In the genomic region with DNA sequence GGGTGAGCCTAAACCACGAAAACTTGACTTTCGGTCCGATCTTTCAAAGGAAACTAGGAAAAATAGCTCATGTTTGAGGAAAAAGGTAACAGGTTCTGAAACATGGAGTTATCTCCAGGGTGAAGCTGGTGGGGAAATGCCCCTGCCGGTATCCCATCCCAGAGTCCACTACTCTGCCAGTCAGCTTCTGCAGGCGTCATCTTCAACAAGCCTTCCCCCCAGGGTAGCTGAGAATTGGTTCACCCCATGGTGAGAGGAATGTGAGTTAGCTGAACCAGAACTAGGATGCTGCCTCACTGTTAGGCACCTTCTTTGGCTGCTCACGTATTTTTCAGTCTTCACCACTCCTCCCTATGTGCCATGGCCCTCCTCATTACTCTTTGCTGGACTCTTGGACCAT, we compare ENCODE assay signal across 9 cellular contexts. TPM values are rescaled to one million over a fixed set of nuclear protein-coding genes. Genes with fewer than 3 reads are reported as not detected.
DNase-seq lines count a peak whose midpoint lies in the region; ATAC-seq and TF ChIP-seq lines count a peak whose summit lies in the region.
"Had no signal": no experiment of that assay in that cellular context is flagged by ENCODE, and none has a peak within 500 bp of the region (broad histone marks: within the 10 kb centered on the region; RNA-seq: fewer than 3 reads in every experiment).

No MANE protein-coding gene starts in this region.

- no peak overlapping the region for H3K27ac Mint-ChIP-seq in activated naive CD4-positive, alpha-beta T cell treated with anti-CD3 and anti-CD28 coated beads, Interleukin-2, amount 50 U/mL, for 24 hours
- H3K27ac Mint-ChIP-seq in WTC11 = peak overlapping the region; percentile 35; the same call in 1 of the 2 replicates

- peak overlapping the region; percentile 83 for H3K4me2 ChIP-seq in hepatocyte

- intact Hi-C loops in left cardiac atrium (cut with DNase I) = loop anchor here in 1 of 2 donors (5.0 kb wide), 1 partner anchor 60 kb away; no protein-coding TSS in a partner anchor

- H3K4me3 Mint-ChIP-seq in activated naive CD4-positive, alpha-beta T cell treated with anti-CD3 and anti-CD28 coated beads, Interleukin-2, amount 50 U/mL, for 24 hours = peak overlapping the region; percentile 95
- H3K4me3 Mint-ChIP-seq in WTC11 = peak overlapping the region; percentile 96

- no peak for TF ChIP-seq CTCF in WTC11 (IDR thresholded peaks at IDR 0.05)
- no peak for TF ChIP-seq CTCF in hepatocyte (IDR thresholded peaks at IDR 0.05; ENCODE audit: poor library complexity)

- CTCF ChIA-PET in WTC11 (lab: Charles Lee) = interaction anchor here (1.1 to 1.2 kb wide), 2 partner anchors 174 to 230 kb away, joined by 3 to 4 read pairs; no protein-coding TSS in a partner anchor

- H3K9me2 ChIP-seq in hepatocyte (replicated peaks; ENCODE audit: insufficient read depth) = no peaks in the 10 kb centered on the region

- 89% methylated on average over 6 of the region's 6 CpGs for WGBS in hepatocyte (ENCODE audit: low lambda C conversion rate, missing lambda C conversion rate)

- H3K9me3 ChIP-seq in hepatocyte (ENCODE audit: low read depth) (no peaks in the 10 kb centered on the region), stomach smooth muscle (ENCODE audit: control insufficient read depth in 2 of 2, low read length in 2 of 2) (no peaks in the 10 kb centered on the region)
- H3K9me3 ChIP-seq: heart left ventricle had no signal

- POLR2A ChIA-PET in WTC11 (lab: Charles Lee) = no interaction called here

- no peak for DNase-seq in activated naive CD4-positive, alpha-beta T cell treated with Interleukin-2 at 50 U/mL for 16 hours
- DNase-seq in WTC11 (ENCODE audit: low spot score) = no peak
- no peak for DNase-seq in hepatocyte (ENCODE audit: low spot score)
- no peak for DNase-seq in left cardiac atrium
- DNase-seq: heart left ventricle had no signal

- H3K36me3 Mint-ChIP-seq in activated naive CD4-positive, alpha-beta T cell treated with anti-CD3 and anti-CD28 coated beads, Interleukin-2, amount 50 U/mL, for 24 hours = peaks cover 1% of the 10 kb centered on the region
- H3K36me3 Mint-ChIP-seq in WTC11 = no peaks in the 10 kb centered on the region

- H3K4me1 ChIP-seq in hepatocyte (ENCODE audit: insufficient read depth) (peaks cover 31% of the 10 kb centered on the region), stomach smooth muscle (ENCODE audit: control insufficient read depth, insufficient read depth, low read length) (peaks cover 21% of the 10 kb centered on the region)

- H3K4me1 Mint-ChIP-seq in activated naive CD4-positive, alpha-beta T cell treated with anti-CD3 and anti-CD28 coated beads, Interleukin-2, amount 50 U/mL, for 24 hours = peaks cover 57% of the 10 kb centered on the region
- H3K4me1 Mint-ChIP-seq in WTC11 = peaks cover 46% of the 10 kb centered on the region

- no peaks in the 10 kb centered on the region for H3K27me3 ChIP-seq in hepatocyte
- H3K27me3 ChIP-seq in stomach smooth muscle (ENCODE audit: control insufficient read depth in 1 of 2, insufficient read depth in 2 of 2, low read length in 2 of 2) = no peaks in the 10 kb centered on the region
- H3K27me3 ChIP-seq: heart left ventricle had no signal

- peaks cover 60% of the 10 kb centered on the region for H3K79me2 ChIP-seq in hepatocyte

- no peak for ATAC-seq in WTC11
- ATAC-seq in activated CD4-positive, CD25-positive, alpha-beta regulatory T cell treated with anti-CD3 and anti-CD28 coated beads, Interleukin-2, amount 50 U/mL, for 24 hours = no peak
- no peak for ATAC-seq in GM18498 (IDR thresholded peaks at IDR 0.05; ENCODE audit: unreplicated experiment)
- ATAC-seq in left cardiac atrium = no peak
- ATAC-seq: heart left ventricle had no signal

- H4K20me1 ChIP-seq in hepatocyte (ENCODE audit: insufficient read depth, poor library complexity, severe bottlenecking) = peaks cover 6% of the 10 kb centered on the region

- no peaks in the 10 kb centered on the region for H3K27me3 Mint-ChIP-seq in activated naive CD4-positive, alpha-beta T cell treated with anti-CD3 and anti-CD28 coated beads, Interleukin-2, amount 50 U/mL, for 24 hours
- peaks cover 3% of the 10 kb centered on the region; the same call in 1 of the 2 replicates for H3K27me3 Mint-ChIP-seq in WTC11 (ENCODE audit: low read depth)

- peak overlapping the region; percentile 82 for H2AFZ ChIP-seq in hepatocyte

- no peak overlapping the region for H3K9ac ChIP-seq in stomach smooth muscle (ENCODE audit: low read length in 2 of 2)

- H3K27ac ChIP-seq in hepatocyte = no peak overlapping the region
- no peak overlapping the region for H3K27ac ChIP-seq in stomach smooth muscle (ENCODE audit: low read length)

- no peaks in the 10 kb centered on the region for H3K9me3 Mint-ChIP-seq in activated naive CD4-positive, alpha-beta T cell treated with anti-CD3 and anti-CD28 coated beads, Interleukin-2, amount 50 U/mL, for 24 hours
- no peaks in the 10 kb centered on the region for H3K9me3 Mint-ChIP-seq in WTC11

- no peaks in the 10 kb centered on the region for H3K36me3 ChIP-seq in hepatocyte (replicated peaks; ENCODE audit: insufficient read depth, low read depth)
- peaks cover 0 to 2% of the 10 kb centered on the region in 2 donors for H3K36me3 ChIP-seq in stomach smooth muscle (ENCODE audit: control insufficient read depth in 2 of 2, insufficient read depth in 2 of 2, low read length in 2 of 2)

- peak overlapping the region; percentile 69 for H3K4me3 ChIP-seq in hepatocyte
- peak overlapping the region; percentile 89 to 96 for H3K4me3 ChIP-seq in stomach smooth muscle (ENCODE audit: low read length in 2 of 2)

TF ChIP-seq in WTC11, 78 proteins besides CTCF, POLR2A, EP300 and RAD21 (continues in another document):
- TF ChIP-seq NR1H2 (CRISPR knock-in tag; IDR thresholded peaks at IDR 0.05) (no peak), JUN (CRISPR knock-in tag; IDR thresholded peaks at IDR 0.05) (no peak)
- TF ChIP-seq, protein P1, sequence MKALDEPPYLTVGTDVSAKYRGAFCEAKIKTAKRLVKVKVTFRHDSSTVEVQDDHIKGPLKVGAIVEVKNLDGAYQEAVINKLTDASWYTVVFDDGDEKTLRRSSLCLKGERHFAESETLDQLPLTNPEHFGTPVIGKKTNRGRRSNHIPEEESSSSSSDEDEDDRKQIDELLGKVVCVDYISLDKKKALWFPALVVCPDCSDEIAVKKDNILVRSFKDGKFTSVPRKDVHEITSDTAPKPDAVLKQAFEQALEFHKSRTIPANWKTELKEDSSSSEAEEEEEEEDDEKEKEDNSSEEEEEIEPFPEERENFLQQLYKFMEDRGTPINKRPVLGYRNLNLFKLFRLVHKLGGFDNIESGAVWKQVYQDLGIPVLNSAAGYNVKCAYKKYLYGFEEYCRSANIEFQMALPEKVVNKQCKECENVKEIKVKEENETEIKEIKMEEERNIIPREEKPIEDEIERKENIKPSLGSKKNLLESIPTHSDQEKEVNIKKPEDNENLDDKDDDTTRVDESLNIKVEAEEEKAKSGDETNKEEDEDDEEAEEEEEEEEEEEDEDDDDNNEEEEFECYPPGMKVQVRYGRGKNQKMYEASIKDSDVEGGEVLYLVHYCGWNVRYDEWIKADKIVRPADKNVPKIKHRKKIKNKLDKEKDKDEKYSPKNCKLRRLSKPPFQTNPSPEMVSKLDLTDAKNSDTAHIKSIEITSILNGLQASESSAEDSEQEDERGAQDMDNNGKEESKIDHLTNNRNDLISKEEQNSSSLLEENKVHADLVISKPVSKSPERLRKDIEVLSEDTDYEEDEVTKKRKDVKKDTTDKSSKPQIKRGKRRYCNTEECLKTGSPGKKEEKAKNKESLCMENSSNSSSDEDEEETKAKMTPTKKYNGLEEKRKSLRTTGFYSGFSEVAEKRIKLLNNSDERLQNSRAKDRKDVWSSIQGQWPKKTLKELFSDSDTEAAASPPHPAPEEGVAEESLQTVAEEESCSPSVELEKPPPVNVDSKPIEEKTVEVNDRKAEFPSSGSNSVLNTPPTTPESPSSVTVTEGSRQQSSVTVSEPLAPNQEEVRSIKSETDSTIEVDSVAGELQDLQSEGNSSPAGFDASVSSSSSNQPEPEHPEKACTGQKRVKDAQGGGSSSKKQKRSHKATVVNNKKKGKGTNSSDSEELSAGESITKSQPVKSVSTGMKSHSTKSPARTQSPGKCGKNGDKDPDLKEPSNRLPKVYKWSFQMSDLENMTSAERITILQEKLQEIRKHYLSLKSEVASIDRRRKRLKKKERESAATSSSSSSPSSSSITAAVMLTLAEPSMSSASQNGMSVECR (CRISPR knock-in tag; IDR thresholded peaks at IDR 0.05; ENCODE audit: borderline replicate concordance) = no peak
- TF ChIP-seq, protein P2, sequence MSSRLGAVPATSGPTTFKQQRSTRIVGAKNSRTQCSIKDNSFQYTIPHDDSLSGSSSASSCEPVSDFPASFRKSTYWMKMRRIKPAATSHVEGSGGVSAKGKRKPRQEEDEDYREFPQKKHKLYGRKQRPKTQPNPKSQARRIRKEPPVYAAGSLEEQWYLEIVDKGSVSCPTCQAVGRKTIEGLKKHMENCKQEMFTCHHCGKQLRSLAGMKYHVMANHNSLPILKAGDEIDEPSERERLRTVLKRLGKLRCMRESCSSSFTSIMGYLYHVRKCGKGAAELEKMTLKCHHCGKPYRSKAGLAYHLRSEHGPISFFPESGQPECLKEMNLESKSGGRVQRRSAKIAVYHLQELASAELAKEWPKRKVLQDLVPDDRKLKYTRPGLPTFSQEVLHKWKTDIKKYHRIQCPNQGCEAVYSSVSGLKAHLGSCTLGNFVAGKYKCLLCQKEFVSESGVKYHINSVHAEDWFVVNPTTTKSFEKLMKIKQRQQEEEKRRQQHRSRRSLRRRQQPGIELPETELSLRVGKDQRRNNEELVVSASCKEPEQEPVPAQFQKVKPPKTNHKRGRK (CRISPR knock-in tag; IDR thresholded peaks at IDR 0.05; ENCODE audit: borderline replicate concordance) = no peak
- TF ChIP-seq, protein P3, sequence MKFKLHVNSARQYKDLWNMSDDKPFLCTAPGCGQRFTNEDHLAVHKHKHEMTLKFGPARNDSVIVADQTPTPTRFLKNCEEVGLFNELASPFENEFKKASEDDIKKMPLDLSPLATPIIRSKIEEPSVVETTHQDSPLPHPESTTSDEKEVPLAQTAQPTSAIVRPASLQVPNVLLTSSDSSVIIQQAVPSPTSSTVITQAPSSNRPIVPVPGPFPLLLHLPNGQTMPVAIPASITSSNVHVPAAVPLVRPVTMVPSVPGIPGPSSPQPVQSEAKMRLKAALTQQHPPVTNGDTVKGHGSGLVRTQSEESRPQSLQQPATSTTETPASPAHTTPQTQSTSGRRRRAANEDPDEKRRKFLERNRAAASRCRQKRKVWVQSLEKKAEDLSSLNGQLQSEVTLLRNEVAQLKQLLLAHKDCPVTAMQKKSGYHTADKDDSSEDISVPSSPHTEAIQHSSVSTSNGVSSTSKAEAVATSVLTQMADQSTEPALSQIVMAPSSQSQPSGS (CRISPR knock-in tag; IDR thresholded peaks at IDR 0.05; ENCODE audit: borderline replicate concordance, low read depth) = no peak

RNA-seq across cellular contexts. Expression of a gene that starts 1.1 kb away (rescaled TPM):
- total RNA-seq in WTC11 (2021) (7.0 to 8.1 TPM (median 7.7 TPM) in 3 replicates), hepatocyte (2.3 and 6.0 TPM in 2 replicates), left cardiac atrium (1 to 10 TPM in 1 of 2 donors, under 1 TPM in 1; 0.99 to 2.1 TPM)
- polyA plus RNA-seq in hepatocyte = 0.36 and 1.9 TPM in 2 replicates

RNA-seq across cellular contexts. Expression of a gene that starts 1.3 kb away (rescaled TPM):
- total RNA-seq in WTC11 (2021) = 26.9 to 27.6 TPM (median 27.4 TPM) in 3 replicates
- 51.5 and 62.6 TPM in 2 replicates for total RNA-seq in hepatocyte
- polyA plus RNA-seq in hepatocyte = 21.0 and 21.5 TPM in 2 replicates
- total RNA-seq in left cardiac atrium = 10 to 100 TPM; 16.5 to 25.2 TPM
